Comparison of ENCODE assay signal across 23 cellular contexts in genomic region chr4:98583265-98583664, GRCh38.
DNase-seq lines count a peak whose midpoint lies in the region; ATAC-seq and TF ChIP-seq lines count a peak whose summit lies in the region.
"Had no signal": no experiment of that assay in that cellular context is flagged by ENCODE, and none has a peak within 500 bp of the region (broad histone marks: within the 10 kb centered on the region; RNA-seq: fewer than 3 reads in every experiment).

No MANE protein-coding gene starts in this region.

- no peaks in the 10 kb centered on the region; the same call in 1 of the 2 replicates for H3K4me1 ChIP-seq in GM23338 (ENCODE audit: insufficient read depth)
- H3K4me1 ChIP-seq in PC-9 (replicated peaks; ENCODE audit: insufficient read depth), result peaks cover 39% of the 10 kb centered on the region
- H3K4me1 ChIP-seq in prostate gland (replicated peaks), result peaks cover 13% of the 10 kb centered on the region
- H3K4me1 ChIP-seq in BE2C, result no peaks in the 10 kb centered on the region
- no peaks in the 10 kb centered on the region for H3K4me1 ChIP-seq in aorta (ENCODE audit: control insufficient read depth in 1 of 2, insufficient read depth in 2 of 2, low read length in 2 of 2)
- H3K4me1 ChIP-seq: Peyer's patch had no signal

- H3K36me3 ChIP-seq in GM23338 (ENCODE audit: insufficient read depth) (no peaks in the 10 kb centered on the region), PC-9 (ENCODE audit: low read depth) (no peaks in the 10 kb centered on the region), prostate gland (no peaks in the 10 kb centered on the region), BE2C (no peaks in the 10 kb centered on the region), aorta (ENCODE audit: control insufficient read depth in 1 of 2, insufficient read depth in 2 of 2, low read length in 1 of 2) (no peaks in the 10 kb centered on the region)
- H3K36me3 ChIP-seq: BLaER1 treated with 17β-estradiol and CSF1 and Interleukin-3, amounts not matched to agents 10 nM and 100 nM; Peyer's patch had no signal

- H3K4me3 Mint-ChIP-seq in GM23338, result no peak overlapping the region
- no peak overlapping the region for H3K4me3 Mint-ChIP-seq in activated T-helper 1 cell treated with anti-CD3 and anti-CD28 coated beads, Interleukin-12 subunit alpha, Interleukin-12 subunit beta, Interleukin-2, Interleukin-4 antibody, amounts not matched to agents 30 ng/mL and 10 ng/mL and 1 ng/mL, durations not matched to agents 14 hours and 24 hours and 36 hours
- H3K4me3 Mint-ChIP-seq: CD4-positive, alpha-beta T cell; H9 had no signal

- no peak for TF ChIP-seq POLR2A in prostate gland (IDR thresholded peaks at IDR 0.05)

- no peaks in the 10 kb centered on the region for H3F3A ChIP-seq in GM23338 (replicated peaks; ENCODE audit: low read depth)
- H3F3A ChIP-seq in PC-9 (ENCODE audit: insufficient read depth, low read depth), result peaks cover 6% of the 10 kb centered on the region

- no peak overlapping the region for H3K4me2 ChIP-seq in GM23338
- no peak overlapping the region for H3K4me2 ChIP-seq in PC-9
- H3K4me2 ChIP-seq: BLaER1 treated with 17β-estradiol and CSF1 and Interleukin-3, amounts not matched to agents 10 nM and 100 nM; SK-N-SH had no signal

- DNase-seq in GM23338 (ENCODE audit: low spot score) (no peak), PC-9 (peak in 1 of 2 experiments; percentile 65), epithelial cell of prostate (ENCODE audit: low read depth, low spot score) (no peak), prostate gland (ENCODE audit: low spot score) (no peak), 8988T (no peak), BE2C (no peak), aorta (no peak)
- DNase-seq in activated T-helper 1 cell treated with anti-CD3 and anti-CD28 coated beads, Interleukin-12 subunit alpha, Interleukin-12 subunit beta, Interleukin-2, Interleukin-4 antibody, amounts not matched to agents 30 ng/mL and 10 ng/mL and 1 ng/mL, durations not matched to agents 14 hours and 24 hours and 36 hours (ENCODE audit: low spot score), result no peak
- DNase-seq: CD4-positive, alpha-beta T cell; GM23248; H9; Kasumi-1; MV-4-11; NCI-H1105; NCI-H146; NCI-H2029; NCI-H446; NCI-H524 treated with DMSO at 0.1 percent for 48 hours; NCI-H774; Peyer's patch; SK-N-SH had no signal

- H4K20me1 ChIP-seq in GM23338 (replicated peaks; ENCODE audit: insufficient read depth) (0 out of 2 replicates have a peak, but pooled peaks cover 3% of the 10 kb centered on the region), PC-9 (ENCODE audit: insufficient read depth) (no peaks in the 10 kb centered on the region)
- H4K20me1 ChIP-seq: BLaER1 treated with 17β-estradiol and CSF1 and Interleukin-3, amounts not matched to agents 10 nM and 100 nM had no signal

- peaks cover 50% of the 10 kb centered on the region for H3K4me1 Mint-ChIP-seq in GM23338
- peaks cover 21% of the 10 kb centered on the region for H3K4me1 Mint-ChIP-seq in activated T-helper 1 cell treated with anti-CD3 and anti-CD28 coated beads, Interleukin-12 subunit alpha, Interleukin-12 subunit beta, Interleukin-2, Interleukin-4 antibody, amounts not matched to agents 30 ng/mL and 10 ng/mL and 1 ng/mL, durations not matched to agents 14 hours and 24 hours and 36 hours (ENCODE audit: low read depth)

- no peak for TF ChIP-seq CTCF in GM23338 (conservative IDR thresholded peaks at IDR 0.05; ENCODE audit: low read depth in 2 of 2)
- TF ChIP-seq CTCF in PC-9 (conservative IDR thresholded peaks at IDR 0.05), result no peak
- TF ChIP-seq CTCF in prostate gland (IDR thresholded peaks at IDR 0.05), result no peak
- TF ChIP-seq CTCF in BE2C (IDR thresholded peaks at IDR 0.05; ENCODE audit: low read depth, low read length), result no peak

- H3K27ac ChIP-seq in GM23338 (ENCODE audit: low read depth) (no peak overlapping the region), PC-9 (peak overlapping the region; percentile 52; the same call in 1 of the 2 replicates), epithelial cell of prostate (peak overlapping the region; percentile 56), prostate gland (peak overlapping the region; percentile 62 to 66), aorta (ENCODE audit: low read depth in 1 of 2, low read length in 2 of 2) (no peak overlapping the region)
- H3K27ac ChIP-seq: BLaER1 treated with 17β-estradiol and CSF1 and Interleukin-3, amounts not matched to agents 10 nM and 100 nM; GM23248; Peyer's patch had no signal

- no TSS peak for BruUV-seq in PC-9 (replicated peaks; lab: Mats Ljungman, UMichigan)

- H3K9me2 ChIP-seq in GM23338 (ENCODE audit: insufficient read depth), result no peaks in the 10 kb centered on the region
- no peaks in the 10 kb centered on the region for H3K9me2 ChIP-seq in PC-9 (ENCODE audit: insufficient read depth)
- H3K9me2 ChIP-seq: SK-N-SH had no signal

- CTCF ChIA-PET in PC-9 (lab: Charles Lee), result no interaction called here

- H3K79me2 ChIP-seq in GM23338 (replicated peaks; ENCODE audit: insufficient read depth) (peaks cover 8% of the 10 kb centered on the region), PC-9 (ENCODE audit: low read depth) (peaks cover 27% of the 10 kb centered on the region)

- 70% methylated on average over 4 of the region's 4 CpGs for WGBS in prostate gland
- 63 to 78% methylated on average over 4 of the region's 4 CpGs for WGBS in aorta, 2 donors

- H3K4me3 ChIP-seq in GM23338 (no peak overlapping the region), PC-9 (no peak overlapping the region), prostate gland (no peak overlapping the region), BE2C (ENCODE audit: low read depth, low read length) (no peak overlapping the region), aorta (ENCODE audit: low read length in 2 of 2) (no peak overlapping the region)
- H3K4me3 ChIP-seq: BLaER1 treated with 17β-estradiol and CSF1 and Interleukin-3, amounts not matched to agents 10 nM and 100 nM; GM23248; K562; Peyer's patch had no signal

- H3K27ac Mint-ChIP-seq in GM23338, result peak overlapping the region; percentile 53; the same call in 1 of the 2 replicates
- no peak overlapping the region for H3K27ac Mint-ChIP-seq in activated T-helper 1 cell treated with anti-CD3 and anti-CD28 coated beads, Interleukin-12 subunit alpha, Interleukin-12 subunit beta, Interleukin-2, Interleukin-4 antibody, amounts not matched to agents 30 ng/mL and 10 ng/mL and 1 ng/mL, durations not matched to agents 14 hours and 24 hours and 36 hours
- H3K27ac Mint-ChIP-seq: CD4-positive, alpha-beta T cell; H9 had no signal

- ATAC-seq in GM23338 (no peak), aorta (ENCODE audit: low FRiP score) (no peak)
- ATAC-seq: K562 had no signal

- peaks cover 4% of the 10 kb centered on the region for H3K27me3 Mint-ChIP-seq in GM23338 (ENCODE audit: insufficient read depth, low read depth, poor library complexity)
- no peaks in the 10 kb centered on the region for H3K27me3 Mint-ChIP-seq in activated T-helper 1 cell treated with anti-CD3 and anti-CD28 coated beads, Interleukin-12 subunit alpha, Interleukin-12 subunit beta, Interleukin-2, Interleukin-4 antibody, amounts not matched to agents 30 ng/mL and 10 ng/mL and 1 ng/mL, durations not matched to agents 14 hours and 24 hours and 36 hours (ENCODE audit: insufficient read depth)
- H3K27me3 Mint-ChIP-seq: CD4-positive, alpha-beta T cell had no signal

- H3K27me3 ChIP-seq in GM23338 (ENCODE audit: insufficient read depth) (no peaks in the 10 kb centered on the region), PC-9 (ENCODE audit: insufficient read depth, low read depth) (no peaks in the 10 kb centered on the region), prostate gland (replicated peaks; ENCODE audit: insufficient read depth) (no peaks in the 10 kb centered on the region), BE2C (no peaks in the 10 kb centered on the region; the same call in none of the 2 replicates), aorta (ENCODE audit: control insufficient read depth in 1 of 2, insufficient read depth in 2 of 2, low read length in 1 of 2) (no peaks in the 10 kb centered on the region)
- H3K27me3 ChIP-seq: BLaER1 treated with 17β-estradiol and CSF1 and Interleukin-3, amounts not matched to agents 10 nM and 100 nM; Peyer's patch had no signal

- intact Hi-C loops in PC-9 (cut with micrococcal nuclease; ENCODE audit: unreplicated experiment) (no loop called here), prostate gland (cut with DNase I) (no loop called here), aorta (cut with DNase I) (no loop called here)
- intact Hi-C loops in activated T-helper 1 cell treated with anti-CD3 and anti-CD28 coated beads, Interleukin-12 subunit alpha, Interleukin-12 subunit beta, Interleukin-2, Interleukin-4 antibody, amounts not matched to agents 30 ng/mL and 10 ng/mL and 1 ng/mL, durations not matched to agents 14 hours and 24 hours and 36 hours (cut with micrococcal nuclease), result no loop called here

- H2AFZ ChIP-seq in GM23338 (no peak overlapping the region), PC-9 (no peak overlapping the region)
- H2AFZ ChIP-seq: GM23248 had no signal

- no peaks in the 10 kb centered on the region for H3K9me3 Mint-ChIP-seq in GM23338
- H3K9me3 Mint-ChIP-seq in activated T-helper 1 cell treated with anti-CD3 and anti-CD28 coated beads, Interleukin-12 subunit alpha, Interleukin-12 subunit beta, Interleukin-2, Interleukin-4 antibody, amounts not matched to agents 30 ng/mL and 10 ng/mL and 1 ng/mL, durations not matched to agents 14 hours and 24 hours and 36 hours, result no peaks in the 10 kb centered on the region
- H3K9me3 Mint-ChIP-seq: CD4-positive, alpha-beta T cell; H9 had no signal

- no peaks in the 10 kb centered on the region for H3K9me3 ChIP-seq in PC-9 (ENCODE audit: insufficient read depth, low read depth)
- H3K9me3 ChIP-seq in prostate gland, result no peaks in the 10 kb centered on the region
- no peaks in the 10 kb centered on the region for H3K9me3 ChIP-seq in BE2C
- no peaks in the 10 kb centered on the region for H3K9me3 ChIP-seq in aorta (ENCODE audit: control insufficient read depth, low read length)
- H3K9me3 ChIP-seq: BLaER1 treated with 17β-estradiol and CSF1 and Interleukin-3, amounts not matched to agents 10 nM and 100 nM; Peyer's patch; SK-N-SH had no signal

- H3K36me3 Mint-ChIP-seq in GM23338 (ENCODE audit: low read depth), result no peaks in the 10 kb centered on the region
- H3K36me3 Mint-ChIP-seq in activated T-helper 1 cell treated with anti-CD3 and anti-CD28 coated beads, Interleukin-12 subunit alpha, Interleukin-12 subunit beta, Interleukin-2, Interleukin-4 antibody, amounts not matched to agents 30 ng/mL and 10 ng/mL and 1 ng/mL, durations not matched to agents 14 hours and 24 hours and 36 hours (ENCODE audit: low read depth), result peaks cover 10% of the 10 kb centered on the region

- POLR2A ChIA-PET in PC-9 (lab: Charles Lee; ENCODE audit: unreplicated experiment), result interaction anchor here (0.5 kb wide), 1 partner anchor 473 kb away, joined by 4 read pairs; no protein-coding TSS in a partner anchor

TF ChIP-seq in GM23338, 12 proteins besides CTCF, POLR2A, EP300 and RAD21 (continues in another document):
- no peak for TF ChIP-seq EZH2 (IDR thresholded peaks at IDR 0.05; ENCODE audit: low read depth, unreplicated experiment)
- TF ChIP-seq CREB1 (CRISPR knock-in tag; IDR thresholded peaks at IDR 0.05; ENCODE audit: low read depth), result no peak
- no peak for TF ChIP-seq NANOG (IDR thresholded peaks at IDR 0.05; ENCODE audit: borderline replicate concordance)
- no peak for TF ChIP-seq EZH2phosphoT487 (IDR thresholded peaks at IDR 0.05; ENCODE audit: unreplicated experiment)
- TF ChIP-seq STAT1 (IDR thresholded peaks at IDR 0.05; ENCODE audit: unreplicated experiment), result no peak

Comparison
In these comparisons a context has a peak if more than half of its experiments do, and no peak if none do; other contexts are left out.
1. H3K27ac ChIP-seq: peak in PC-9 (single experiment), epithelial cell of prostate (single experiment) and prostate gland (2 of 2); none in GM23338 (single experiment) and aorta (0 of 2).